14 cellular contexts compared by ENCODE assay signal in genomic region chr17:43233877-43234276, GRCh38. TPM values are rescaled to one million over a fixed set of nuclear protein-coding genes. Genes with fewer than 3 reads are reported as not detected.
DNase-seq lines count a peak whose midpoint lies in the region; ATAC-seq, FAIRE-seq and TF ChIP-seq lines count a peak whose summit lies in the region.
"Not testable (repeated sequence)": the region's sequence is repeated elsewhere in the genome, so short reads cannot be mapped to it uniquely, and the experiment has no call there.
"Had no signal": no experiment of that assay in that cellular context is flagged by ENCODE, and none has a peak within 500 bp of the region (broad histone marks: within the 10 kb centered on the region; RNA-seq: fewer than 3 reads in every experiment).

RNU2-1 (minus strand) TSS chr17:43233977.

- not testable (repeated sequence) for H3K9me3 ChIP-seq in H9 (ENCODE audit: control insufficient read depth, low read depth, low read length); heart left ventricle; lower lobe of right lung; pancreas

- H3K4me2 ChIP-seq in H9 (ENCODE audit: insufficient read depth, insufficient read length, low read length), result not testable (repeated sequence)

- H3K4me3 Mint-ChIP-seq in H9; activated B cell treated with CpG ODN at 0.5 μM for 24 hours; activated T-cell treated with anti-CD3 and anti-CD28 coated beads, Interleukin-2, amount 50 U/mL, for 4 hours; MCF 10A (ENCODE audit: unreplicated experiment): not testable (repeated sequence)

- not testable (repeated sequence) for H3T11ph ChIP-seq in H9 (ENCODE audit: low read length)

- not testable (repeated sequence) for H3K23ac ChIP-seq in H9 (ENCODE audit: insufficient read length, low read depth, low read length)

- not testable (repeated sequence) for H3K27ac Mint-ChIP-seq in H9; activated B cell treated with CpG ODN at 0.5 μM for 24 hours; MCF 10A (ENCODE audit: low read depth, unreplicated experiment)

- H2BK120ac ChIP-seq in H9 (ENCODE audit: low read depth, low read length, poor library complexity, severe bottlenecking), result not testable (repeated sequence)

- H3K18ac ChIP-seq in H9 (ENCODE audit: insufficient read length, low read depth, low read length), result not testable (repeated sequence)

- H3K14ac ChIP-seq in H9 (ENCODE audit: insufficient read depth, low read length), result not testable (repeated sequence)

- H2BK5ac ChIP-seq in H9 (ENCODE audit: insufficient read length, low read length), result not testable (repeated sequence)

- not testable (repeated sequence) for H2BK12ac ChIP-seq in H9 (ENCODE audit: insufficient read length, low read depth, low read length)

- not testable (repeated sequence) for H2BK20ac ChIP-seq in H9 (ENCODE audit: low read depth, low read length, poor library complexity, severe bottlenecking)

- POLR2A ChIA-PET in activated B cell treated with CpG ODN at 0.5 μM for 24 hours (lab: Charles Lee); MCF 10A (lab: Yijun Ruan, JAX): not testable (repeated sequence)

- H3K36me3 ChIP-seq in heart left ventricle, lower lobe of right lung, pancreas: not testable (repeated sequence)

- H3K27me3 ChIP-seq in H9 (ENCODE audit: insufficient read depth, low read length); heart left ventricle; lower lobe of right lung (ENCODE audit: low read depth); pancreas: not testable (repeated sequence)

- H3K4me3 ChIP-seq in heart left ventricle, lower lobe of right lung, pancreas: not testable (repeated sequence)

- H3K27ac ChIP-seq in H9 (ENCODE audit: insufficient read length, low read depth, low read length); heart left ventricle; lower lobe of right lung; pancreas: not testable (repeated sequence)

- not testable (repeated sequence) for H3K36me3 Mint-ChIP-seq in H9 (ENCODE audit: insufficient read depth in 1 of 3, low read depth in 3 of 3); activated B cell treated with CpG ODN at 0.5 μM for 24 hours (ENCODE audit: low read depth); activated T-cell treated with anti-CD3 and anti-CD28 coated beads, Interleukin-2, amount 50 U/mL, for 4 hours (ENCODE audit: insufficient read depth); MCF 10A (ENCODE audit: insufficient read depth, unreplicated experiment)

- not testable (repeated sequence) for H4K8ac ChIP-seq in H9 (replicated peaks; ENCODE audit: insufficient read length, low read depth, low read length)

- H3K9me3 Mint-ChIP-seq in H9; activated B cell treated with CpG ODN at 0.5 μM for 24 hours; activated T-cell treated with anti-CD3 and anti-CD28 coated beads, Interleukin-2, amount 50 U/mL, for 4 hours; MCF 10A (ENCODE audit: unreplicated experiment): not testable (repeated sequence)

- H3K9ac ChIP-seq in H9 (ENCODE audit: extremely low read depth, insufficient read length, low read length), result not testable (repeated sequence)

- H3K79me2 ChIP-seq in H9 (ENCODE audit: insufficient read depth, low read length), result not testable (repeated sequence)

- not testable (repeated sequence) for H3K4me1 Mint-ChIP-seq in H9; activated B cell treated with CpG ODN at 0.5 μM for 24 hours; activated T-cell treated with anti-CD3 and anti-CD28 coated beads, Interleukin-2, amount 50 U/mL, for 4 hours (ENCODE audit: low read depth); MCF 10A (ENCODE audit: insufficient read depth, unreplicated experiment)

- H2BK15ac ChIP-seq in H9 (ENCODE audit: low read depth, low read length), result not testable (repeated sequence)

- intact Hi-C loops in activated B cell treated with CpG ODN at 0.5 μM for 24 hours (cut with micrococcal nuclease); MCF 10A (cut with micrococcal nuclease); heart left ventricle (cut with DNase I); lower lobe of right lung (cut with DNase I); pancreas (cut with DNase I): not testable (repeated sequence)

- not testable (repeated sequence) for H3K4me1 ChIP-seq in H9 (ENCODE audit: insufficient read depth, low read length); heart left ventricle; lower lobe of right lung; pancreas

- not testable (repeated sequence) for FAIRE-seq in pancreas (lab: Jason Lieb, UNC)

- not testable (repeated sequence) for H3K79me1 ChIP-seq in H9 (ENCODE audit: insufficient read depth, low read depth, low read length, poor library complexity, severe bottlenecking)

- no CpG with 5 or more reads among the region's 31 CpGs for WGBS in H9 (ENCODE audit: extremely low coverage, insufficient read length, low lambda C conversion rate)
- no CpG with 5 or more reads among the region's 31 CpGs for WGBS in heart left ventricle, 4 donors
- WGBS in pancreas, 2 donors, result no CpG with 5 or more reads among the region's 31 CpGs

- not testable (repeated sequence) for H2AK5ac ChIP-seq in H9 (ENCODE audit: insufficient read length, low read length)

- H3K27me3 Mint-ChIP-seq in H9 (ENCODE audit: low read depth); activated B cell treated with CpG ODN at 0.5 μM for 24 hours; activated T-cell treated with anti-CD3 and anti-CD28 coated beads, Interleukin-2, amount 50 U/mL, for 4 hours (ENCODE audit: low read depth); MCF 10A (ENCODE audit: insufficient read depth, unreplicated experiment): not testable (repeated sequence)

- H3K23me2 ChIP-seq in H9 (ENCODE audit: insufficient read length, low read depth, low read length, poor library complexity, severe bottlenecking), result not testable (repeated sequence)

- not testable (repeated sequence) for TF ChIP-seq POLR2A in heart left ventricle (IDR thresholded peaks at IDR 0.05)

- not testable (repeated sequence) for DNase-seq in H9; activated B cell treated with CpG ODN at 0.5 μM for 24 hours; activated T-cell treated with anti-CD3 and anti-CD28 coated beads, Interleukin-2, amount 50 U/mL, for 4 hours; MCF 10A (ENCODE audit: unreplicated experiment); heart left ventricle; lower lobe of right lung; pancreas

- ATAC-seq in activated B cell treated with CpG ODN at 0.5 μM for 24 hours (ENCODE audit: low read depth); activated T-cell treated with anti-CD3 and anti-CD28 coated beads, Interleukin-2, amount 50 U/mL, for 4 hours; heart left ventricle; lower lobe of right lung; pancreas: not testable (repeated sequence)

- not testable (repeated sequence) for H2AFZ ChIP-seq in H9 (ENCODE audit: low read length)

- not testable (repeated sequence) for H4K20me1 ChIP-seq in H9 (ENCODE audit: control insufficient read depth, insufficient read depth, insufficient read length)

- H4K5ac ChIP-seq in H9 (ENCODE audit: insufficient read length, low read depth, low read length), result not testable (repeated sequence)

- BruUV-seq in MCF 10A (replicated peaks; lab: Mats Ljungman, UMichigan), result not testable (repeated sequence)

- CTCF ChIA-PET in activated B cell treated with CpG ODN at 0.5 μM for 24 hours (lab: Charles Lee); MCF 10A (lab: Yijun Ruan, JAX): not testable (repeated sequence)

- not testable (repeated sequence) for H3K4ac ChIP-seq in H9 (ENCODE audit: low read depth, low read length)

- TF ChIP-seq CTCF in H9 (conservative IDR thresholded peaks at IDR 0.05); activated B cell treated with CpG ODN at 0.5 μM for 24 hours (IDR thresholded peaks at IDR 0.05); MCF 10A (IDR thresholded peaks at IDR 0.05; ENCODE audit: unreplicated experiment); heart left ventricle (IDR thresholded peaks at IDR 0.05); lower lobe of right lung (IDR thresholded peaks at IDR 0.05); pancreas (IDR thresholded peaks at IDR 0.05): not testable (repeated sequence)

- H4K91ac ChIP-seq in H9 (ENCODE audit: insufficient read length, low read depth, low read length), result not testable (repeated sequence)

- H3K56ac ChIP-seq in H9 (ENCODE audit: insufficient read length, low read depth, low read length), result not testable (repeated sequence)

RNA-seq across cellular contexts. Expression of gene RNU2-1, which starts in this region (rescaled TPM):
- total RNA-seq in H9 (2021) (6,078 and 6,186 TPM in 2 replicates), activated B cell treated with CpG ODN at 0.5 μM for 24 hours (5,480 and 7,149 TPM in 2 replicates), MCF 10A (2022) (4,245 and 4,277 TPM in 2 replicates), heart left ventricle (1,000 to 10,000 TPM in 6 of 9 donors, 100 to 1,000 TPM in 1, not detected in 2; 404 to 5,003 (median 3,408) TPM), lower lobe of right lung (8,279 TPM), pancreas (1,000 to 10,000 TPM in 5 of 6 donors, 100 to 1,000 TPM in 1; 653 to 5,015 (median 2,487) TPM)
- 1,000 to 10,000 TPM; 1,770 to 1,970 (median 1,905) TPM for total RNA-seq in activated T-cell treated with anti-CD3 and anti-CD28 coated beads, Interleukin-2, amount 50 U/mL, for 4 hours
- polyA plus RNA-seq in heart left ventricle (not detected), pancreas (not detected)
- total RNA-seq: GM23248, osteoblast, right atrium auricular region, SK-MEL-5, temporal lobe had no signal
- polyA plus RNA-seq: immature natural killer cell, spleen had no signal
